Comparison of ENCODE assay signal across 10 cellular contexts in genomic region chr10:119233123-119233820, GRCh38. TPM values are rescaled to one million over a fixed set of nuclear protein-coding genes. Genes with fewer than 3 reads are reported as not detected.
A peak's percentile ranks its signal among the peaks of the same experiment; 100 is the strongest.
DNase-seq lines count a peak whose midpoint lies in the region; ATAC-seq and TF ChIP-seq lines count a peak whose summit lies in the region.
"Had no signal": no experiment of that assay in that cellular context is flagged by ENCODE, and none has a peak within 500 bp of the region (broad histone marks: within the 10 kb centered on the region; RNA-seq: fewer than 3 reads in every experiment).

No MANE protein-coding gene starts in this region.

- ATAC-seq in central memory CD8-positive, alpha-beta T cell (replicated peaks; ENCODE audit: extremely low read depth, poor library complexity, severe bottlenecking): no peak
- no peak for ATAC-seq in GM19452 (IDR thresholded peaks at IDR 0.05; ENCODE audit: unreplicated experiment)
- ATAC-seq: CD8-positive, alpha-beta T cell had no signal

- no peak overlapping the region for H3K9ac ChIP-seq in smooth muscle cell (ENCODE audit: low read depth)

- no peak overlapping the region for H2AFZ ChIP-seq in smooth muscle cell (ENCODE audit: low read depth)

- H3K4me3 Mint-ChIP-seq in central memory CD8-positive, alpha-beta T cell: no peak overlapping the region
- no peak overlapping the region for H3K4me3 Mint-ChIP-seq in nephron
- H3K4me3 Mint-ChIP-seq: CD8-positive, alpha-beta T cell had no signal

- no peaks in the 10 kb centered on the region for H4K20me1 ChIP-seq in smooth muscle cell (ENCODE audit: low read depth)

- H3K79me2 ChIP-seq in smooth muscle cell (ENCODE audit: low read depth): peaks cover 25% of the 10 kb centered on the region

- no peak overlapping the region for H3K27ac ChIP-seq in prostate gland
- H3K27ac ChIP-seq in smooth muscle cell (ENCODE audit: low read depth): no peak overlapping the region

- intact Hi-C loops in prostate gland (cut with DNase I): no loop called here

- no peaks in the 10 kb centered on the region for H3K27me3 Mint-ChIP-seq in central memory CD8-positive, alpha-beta T cell
- no peaks in the 10 kb centered on the region for H3K27me3 Mint-ChIP-seq in nephron (ENCODE audit: low read depth)

- no peaks in the 10 kb centered on the region for H3F3A ChIP-seq in smooth muscle cell (ENCODE audit: low read depth)

- H3K27me3 ChIP-seq in prostate gland (replicated peaks; ENCODE audit: insufficient read depth) (no peaks in the 10 kb centered on the region), smooth muscle cell (ENCODE audit: low read depth) (no peaks in the 10 kb centered on the region)

- H3K4me2 ChIP-seq in smooth muscle cell: no peak overlapping the region

- 87% methylated on average over 5 of the region's 5 CpGs for WGBS in prostate gland
- 92% methylated on average over 5 of the region's 5 CpGs for WGBS in smooth muscle cell (ENCODE audit: low lambda C conversion rate)

- H3K36me3 Mint-ChIP-seq in central memory CD8-positive, alpha-beta T cell (ENCODE audit: insufficient read depth): peaks cover 2% of the 10 kb centered on the region
- H3K36me3 Mint-ChIP-seq in nephron (ENCODE audit: low read depth): peaks cover 18% of the 10 kb centered on the region

- H3K4me1 ChIP-seq in prostate gland (replicated peaks) (no peaks in the 10 kb centered on the region), smooth muscle cell (ENCODE audit: low read depth) (no peaks in the 10 kb centered on the region)

- no peak for TF ChIP-seq POLR2A in prostate gland (IDR thresholded peaks at IDR 0.05)

- H3K9me3 ChIP-seq in prostate gland (no peaks in the 10 kb centered on the region), smooth muscle cell (replicated peaks; ENCODE audit: low read depth) (no peaks in the 10 kb centered on the region)

- peaks cover 38% of the 10 kb centered on the region for H3K4me1 Mint-ChIP-seq in central memory CD8-positive, alpha-beta T cell
- H3K4me1 Mint-ChIP-seq in nephron: peaks cover 40% of the 10 kb centered on the region

- H3K27ac Mint-ChIP-seq in central memory CD8-positive, alpha-beta T cell (ENCODE audit: low read depth): peak overlapping the region; percentile 74
- peak overlapping the region in 2 of 3 experiments; percentile 72 to 97 for H3K27ac Mint-ChIP-seq in nephron
- H3K27ac Mint-ChIP-seq: CD8-positive, alpha-beta T cell had no signal

- no peaks in the 10 kb centered on the region for H3K9me3 Mint-ChIP-seq in central memory CD8-positive, alpha-beta T cell
- H3K9me3 Mint-ChIP-seq in nephron: peaks cover 17% of the 10 kb centered on the region
- H3K9me3 Mint-ChIP-seq: CD8-positive, alpha-beta T cell had no signal

- TF ChIP-seq CTCF in nephron (IDR thresholded peaks at IDR 0.05; ENCODE audit: unreplicated experiment in 3 of 3) (no peak), prostate gland (IDR thresholded peaks at IDR 0.05) (no peak), smooth muscle cell (IDR thresholded peaks at IDR 0.05; ENCODE audit: borderline replicate concordance, insufficient read depth, poor library complexity, severe bottlenecking) (no peak)

- H3K4me3 ChIP-seq in prostate gland: no peak overlapping the region
- no peak overlapping the region for H3K4me3 ChIP-seq in smooth muscle cell

- no peaks in the 10 kb centered on the region for H3K36me3 ChIP-seq in prostate gland
- no peaks in the 10 kb centered on the region for H3K36me3 ChIP-seq in smooth muscle cell (ENCODE audit: low read depth)

- peak; percentile 21 for DNase-seq in stimulated activated CD4-positive, alpha-beta T cell treated with anti-CD3 and anti-CD28 coated beads, Interleukin-1b, Interleukin-23, amount 100 ng/mL, for 48 hours
- no peak for DNase-seq in stimulated activated CD4-positive, alpha-beta T cell treated with anti-CD3 and anti-CD28 coated beads, Interleukin-4, amount 100 ng/mL, for 24 hours
- no peak for DNase-seq in central memory CD8-positive, alpha-beta T cell (ENCODE audit: low spot score in 2 of 2)
- DNase-seq in prostate gland (ENCODE audit: low spot score): no peak
- DNase-seq in smooth muscle cell (lab: John Stamatoyannopoulos, UW; ENCODE audit: unreplicated experiment): no peak
- DNase-seq in retina: no peak
- DNase-seq: CD8-positive, alpha-beta T cell; NCI-H446 had no signal

RNA-seq across cellular contexts. Expression of gene GRK5, which starts 25.9 kb away (rescaled TPM):
- 10 to 100 TPM in 1 of 2 donors, 1 to 10 TPM in 1; 4.8 to 10.6 TPM for total RNA-seq in prostate gland
- total RNA-seq in smooth muscle cell: 5.2 and 7.0 TPM in 2 replicates
- 4.4 and 5.0 TPM in 2 replicates for polyA plus RNA-seq in smooth muscle cell

RNA-seq across cellular contexts. Expression of gene PRDX3, which starts 54.7 kb away (rescaled TPM):
- total RNA-seq in prostate gland (100 to 1,000 TPM; 123 to 167 TPM), smooth muscle cell (156 and 162 TPM in 2 replicates)
- 97.3 and 123 TPM in 2 replicates for polyA plus RNA-seq in smooth muscle cell
